ENCODE assay signal across 20 cellular contexts in genomic region chr11:71201231-71201630, GRCh38. TPM values are rescaled to one million over a fixed set of nuclear protein-coding genes. Genes with fewer than 3 reads are reported as not detected.
"Had no signal": no experiment of that assay in that cellular context is flagged by ENCODE, and none has a peak within 500 bp of the region (broad histone marks: within the 10 kb centered on the region; RNA-seq: fewer than 3 reads in every experiment).

No MANE protein-coding gene starts in this region.

- H3K27ac ChIP-seq: coronary artery, foreskin keratinocyte, left ventricle myocardium inferior, right atrium auricular region, testis, transverse colon had no signal

- H3K9me3 ChIP-seq: left ventricle myocardium inferior, right atrium auricular region, testis, transverse colon had no signal

- ATAC-seq: foreskin keratinocyte; left cardiac atrium; naive thymus-derived CD4-positive, alpha-beta T cell; stimulated activated memory B cell treated with anti-CD40 and anti-IgM and Interleukin-4, amounts not matched to agents 10 μg/mL and 1 μg/mL and 100 μg/mL, for 72 hours; stimulated activated naive CD8-positive, alpha-beta T cell treated with anti-CD3 and anti-CD28 coated beads, Interleukin-15, amount 100 ng/mL, for 72 hours had no signal

- H3K4me3 ChIP-seq: coronary artery, left ventricle myocardium inferior, right atrium auricular region, testis, transverse colon had no signal

- H3K4me1 ChIP-seq: foreskin keratinocyte, left ventricle myocardium inferior, right atrium auricular region, testis had no signal

- H3K36me3 ChIP-seq: left ventricle myocardium inferior, right atrium auricular region, transverse colon had no signal

- H3K27me3 ChIP-seq: foreskin keratinocyte, right atrium auricular region, testis, transverse colon had no signal

- DNase-seq: effector CD4-positive, alpha-beta T cell; endodermal cell; erythroblast; foreskin keratinocyte; immature natural killer cell; left cardiac atrium; left ventricle myocardium inferior; mammary epithelial cell; naive thymus-derived CD4-positive, alpha-beta T cell; nephron progenitor cell; stimulated activated CD4-positive, alpha-beta T cell treated with anti-CD3 and anti-CD28 coated beads, Interleukin-15, amount 100 ng/mL, for 24 hours; stimulated activated CD4-positive, alpha-beta T cell treated with anti-CD3 and anti-CD28 coated beads, Interleukin-1b, Interleukin-23, amount 100 ng/mL, for 48 hours; stimulated activated CD4-positive, alpha-beta T cell treated with anti-CD3 and anti-CD28 coated beads, Interleukin-4, amount 100 ng/mL, for 24 hours; stimulated activated naive CD8-positive, alpha-beta T cell treated with anti-CD3 and anti-CD28 coated beads, Interleukin-15, amount 100 ng/mL, for 72 hours; testis; transverse colon had no signal

RNA-seq across cellular contexts. Expression of gene SHANK2, which starts 51.1 kb away (rescaled TPM):
- total RNA-seq: endothelial cell of umbilical vein had no signal
- polyA plus RNA-seq: endothelial cell of umbilical vein; immature natural killer cell; naive thymus-derived CD4-positive, alpha-beta T cell had no signal
